ENCODE assay signal across 2 cellular contexts in the genomic region with DNA sequence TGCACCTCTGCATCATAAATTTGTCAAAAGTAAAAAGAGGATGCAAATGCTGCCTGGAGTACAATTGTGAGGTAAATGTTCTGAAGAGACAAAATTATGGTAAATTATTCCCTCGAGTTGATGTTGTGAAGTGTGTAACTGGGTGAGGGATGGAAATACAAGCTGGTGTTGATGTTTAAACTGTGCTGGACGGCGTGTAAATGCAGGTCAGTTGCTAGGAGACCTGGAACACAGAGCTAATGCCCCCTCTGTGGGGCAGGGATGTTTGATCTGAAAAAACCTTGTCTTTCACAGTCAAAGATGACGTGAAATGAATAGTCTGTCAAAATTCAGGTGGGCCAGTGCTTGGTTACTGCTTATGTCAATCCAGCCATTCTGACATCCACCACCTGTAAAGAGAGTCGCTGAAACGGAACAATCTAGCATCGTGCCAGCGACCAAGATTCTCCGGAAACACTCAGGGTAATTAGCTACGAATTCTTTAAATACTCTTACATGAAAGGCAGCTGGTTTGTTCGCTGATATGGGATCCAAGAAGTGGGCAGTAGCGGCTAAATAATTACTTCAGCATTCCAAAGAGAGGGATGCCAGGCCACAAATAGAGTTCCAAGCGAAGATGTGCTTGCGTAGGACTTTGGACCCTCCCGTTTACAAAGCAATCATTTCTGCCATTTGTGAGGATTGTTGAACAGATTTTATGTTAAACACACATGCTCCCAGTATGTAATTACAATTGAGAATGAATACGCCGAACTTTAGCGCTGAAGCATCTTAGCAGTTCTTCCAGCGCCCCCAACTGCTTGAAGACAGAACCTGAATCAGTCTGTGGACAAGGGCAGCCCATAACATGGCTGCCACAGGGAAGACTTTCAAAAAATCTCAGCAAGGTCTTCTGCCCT.
TF ChIP-seq lines count a peak whose summit lies in the region.

No MANE protein-coding gene starts in this region.

TF ChIP-seq in GM12878, 131 proteins besides CTCF, POLR2A, EP300 and RAD21 (continued from another document):
- TF ChIP-seq RBBP5 (conservative IDR thresholded peaks at IDR 0.05) (no peak), STAT1 (conservative IDR thresholded peaks at IDR 0.05) (no peak), SMC3 (IDR thresholded peaks at IDR 0.05; ENCODE audit: borderline replicate concordance, low read length) (no peak), IKZF1 (conservative IDR thresholded peaks at IDR 0.05) (no peak), SREBF1 (IDR thresholded peaks at IDR 0.05; ENCODE audit: low read length) (no peak)
- TF ChIP-seq, protein P1, sequence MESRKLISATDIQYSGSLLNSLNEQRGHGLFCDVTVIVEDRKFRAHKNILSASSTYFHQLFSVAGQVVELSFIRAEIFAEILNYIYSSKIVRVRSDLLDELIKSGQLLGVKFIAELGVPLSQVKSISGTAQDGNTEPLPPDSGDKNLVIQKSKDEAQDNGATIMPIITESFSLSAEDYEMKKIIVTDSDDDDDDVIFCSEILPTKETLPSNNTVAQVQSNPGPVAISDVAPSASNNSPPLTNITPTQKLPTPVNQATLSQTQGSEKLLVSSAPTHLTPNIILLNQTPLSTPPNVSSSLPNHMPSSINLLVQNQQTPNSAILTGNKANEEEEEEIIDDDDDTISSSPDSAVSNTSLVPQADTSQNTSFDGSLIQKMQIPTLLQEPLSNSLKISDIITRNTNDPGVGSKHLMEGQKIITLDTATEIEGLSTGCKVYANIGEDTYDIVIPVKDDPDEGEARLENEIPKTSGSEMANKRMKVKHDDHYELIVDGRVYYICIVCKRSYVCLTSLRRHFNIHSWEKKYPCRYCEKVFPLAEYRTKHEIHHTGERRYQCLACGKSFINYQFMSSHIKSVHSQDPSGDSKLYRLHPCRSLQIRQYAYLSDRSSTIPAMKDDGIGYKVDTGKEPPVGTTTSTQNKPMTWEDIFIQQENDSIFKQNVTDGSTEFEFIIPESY (IDR thresholded peaks at IDR 0.05), result no peak
- TF ChIP-seq, protein P2, sequence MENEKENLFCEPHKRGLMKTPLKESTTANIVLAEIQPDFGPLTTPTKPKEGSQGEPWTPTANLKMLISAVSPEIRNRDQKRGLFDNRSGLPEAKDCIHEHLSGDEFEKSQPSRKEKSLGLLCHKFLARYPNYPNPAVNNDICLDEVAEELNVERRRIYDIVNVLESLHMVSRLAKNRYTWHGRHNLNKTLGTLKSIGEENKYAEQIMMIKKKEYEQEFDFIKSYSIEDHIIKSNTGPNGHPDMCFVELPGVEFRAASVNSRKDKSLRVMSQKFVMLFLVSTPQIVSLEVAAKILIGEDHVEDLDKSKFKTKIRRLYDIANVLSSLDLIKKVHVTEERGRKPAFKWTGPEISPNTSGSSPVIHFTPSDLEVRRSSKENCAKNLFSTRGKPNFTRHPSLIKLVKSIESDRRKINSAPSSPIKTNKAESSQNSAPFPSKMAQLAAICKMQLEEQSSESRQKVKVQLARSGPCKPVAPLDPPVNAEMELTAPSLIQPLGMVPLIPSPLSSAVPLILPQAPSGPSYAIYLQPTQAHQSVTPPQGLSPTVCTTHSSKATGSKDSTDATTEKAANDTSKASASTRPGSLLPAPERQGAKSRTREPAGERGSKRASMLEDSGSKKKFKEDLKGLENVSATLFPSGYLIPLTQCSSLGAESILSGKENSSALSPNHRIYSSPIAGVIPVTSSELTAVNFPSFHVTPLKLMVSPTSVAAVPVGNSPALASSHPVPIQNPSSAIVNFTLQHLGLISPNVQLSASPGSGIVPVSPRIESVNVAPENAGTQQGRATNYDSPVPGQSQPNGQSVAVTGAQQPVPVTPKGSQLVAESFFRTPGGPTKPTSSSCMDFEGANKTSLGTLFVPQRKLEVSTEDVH (IDR thresholded peaks at IDR 0.05; ENCODE audit: low read depth, partially characterized antibody), result no peak
- TF ChIP-seq, protein P3, sequence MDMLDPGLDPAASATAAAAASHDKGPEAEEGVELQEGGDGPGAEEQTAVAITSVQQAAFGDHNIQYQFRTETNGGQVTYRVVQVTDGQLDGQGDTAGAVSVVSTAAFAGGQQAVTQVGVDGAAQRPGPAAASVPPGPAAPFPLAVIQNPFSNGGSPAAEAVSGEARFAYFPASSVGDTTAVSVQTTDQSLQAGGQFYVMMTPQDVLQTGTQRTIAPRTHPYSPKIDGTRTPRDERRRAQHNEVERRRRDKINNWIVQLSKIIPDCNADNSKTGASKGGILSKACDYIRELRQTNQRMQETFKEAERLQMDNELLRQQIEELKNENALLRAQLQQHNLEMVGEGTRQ (IDR thresholded peaks at IDR 0.05; ENCODE audit: borderline replicate concordance, low read depth, low read length), result no peak

TF ChIP-seq in liver, 16 proteins besides CTCF, POLR2A, EP300 and RAD21:
- TF ChIP-seq, protein P4, sequence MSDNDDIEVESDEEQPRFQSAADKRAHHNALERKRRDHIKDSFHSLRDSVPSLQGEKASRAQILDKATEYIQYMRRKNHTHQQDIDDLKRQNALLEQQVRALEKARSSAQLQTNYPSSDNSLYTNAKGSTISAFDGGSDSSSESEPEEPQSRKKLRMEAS (IDR thresholded peaks at IDR 0.05), result no peak
- TF ChIP-seq, protein P5, sequence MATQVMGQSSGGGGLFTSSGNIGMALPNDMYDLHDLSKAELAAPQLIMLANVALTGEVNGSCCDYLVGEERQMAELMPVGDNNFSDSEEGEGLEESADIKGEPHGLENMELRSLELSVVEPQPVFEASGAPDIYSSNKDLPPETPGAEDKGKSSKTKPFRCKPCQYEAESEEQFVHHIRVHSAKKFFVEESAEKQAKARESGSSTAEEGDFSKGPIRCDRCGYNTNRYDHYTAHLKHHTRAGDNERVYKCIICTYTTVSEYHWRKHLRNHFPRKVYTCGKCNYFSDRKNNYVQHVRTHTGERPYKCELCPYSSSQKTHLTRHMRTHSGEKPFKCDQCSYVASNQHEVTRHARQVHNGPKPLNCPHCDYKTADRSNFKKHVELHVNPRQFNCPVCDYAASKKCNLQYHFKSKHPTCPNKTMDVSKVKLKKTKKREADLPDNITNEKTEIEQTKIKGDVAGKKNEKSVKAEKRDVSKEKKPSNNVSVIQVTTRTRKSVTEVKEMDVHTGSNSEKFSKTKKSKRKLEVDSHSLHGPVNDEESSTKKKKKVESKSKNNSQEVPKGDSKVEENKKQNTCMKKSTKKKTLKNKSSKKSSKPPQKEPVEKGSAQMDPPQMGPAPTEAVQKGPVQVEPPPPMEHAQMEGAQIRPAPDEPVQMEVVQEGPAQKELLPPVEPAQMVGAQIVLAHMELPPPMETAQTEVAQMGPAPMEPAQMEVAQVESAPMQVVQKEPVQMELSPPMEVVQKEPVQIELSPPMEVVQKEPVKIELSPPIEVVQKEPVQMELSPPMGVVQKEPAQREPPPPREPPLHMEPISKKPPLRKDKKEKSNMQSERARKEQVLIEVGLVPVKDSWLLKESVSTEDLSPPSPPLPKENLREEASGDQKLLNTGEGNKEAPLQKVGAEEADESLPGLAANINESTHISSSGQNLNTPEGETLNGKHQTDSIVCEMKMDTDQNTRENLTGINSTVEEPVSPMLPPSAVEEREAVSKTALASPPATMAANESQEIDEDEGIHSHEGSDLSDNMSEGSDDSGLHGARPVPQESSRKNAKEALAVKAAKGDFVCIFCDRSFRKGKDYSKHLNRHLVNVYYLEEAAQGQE (IDR thresholded peaks at IDR 0.05), result no peak
- peak; percentile 15 for TF ChIP-seq SP1 (IDR thresholded peaks at IDR 0.05)
- TF ChIP-seq YY1 (IDR thresholded peaks at IDR 0.05), result peak; percentile 86
- peak; percentile 36 to 63 for TF ChIP-seq HNF4A (conservative IDR thresholded peaks at IDR 0.05)
